Comparison of ENCODE assay signal across 11 cellular contexts in genomic region chr5:93221773-93222172, GRCh38.
"Had no signal": no experiment of that assay in that cellular context is flagged by ENCODE, and none has a peak within 500 bp of the region (broad histone marks: within the 10 kb centered on the region; RNA-seq: fewer than 3 reads in every experiment).

No MANE protein-coding gene starts in this region.

- DNase-seq: GM23248, GOT3, H7, H9, HCEC 1CT, HFFc6 had no signal

- H3K4me2 ChIP-seq: GM23338 had no signal

- H3K27ac ChIP-seq: GM23248 had no signal

- H2AFZ ChIP-seq: GM23248, GM23338 had no signal

- H3K4me1 ChIP-seq: HAP-1 had no signal

- FAIRE-seq: H1, H54 had no signal

- H3K9ac ChIP-seq: GM23248 had no signal

- H3K9me3 ChIP-seq: HAP-1 had no signal

- ATAC-seq: GM23338, HCT116 had no signal

- H3K4me3 ChIP-seq: GM23248, GM23338, HAP-1 had no signal

- H3K36me3 ChIP-seq: HAP-1 had no signal
